In the genomic region with DNA sequence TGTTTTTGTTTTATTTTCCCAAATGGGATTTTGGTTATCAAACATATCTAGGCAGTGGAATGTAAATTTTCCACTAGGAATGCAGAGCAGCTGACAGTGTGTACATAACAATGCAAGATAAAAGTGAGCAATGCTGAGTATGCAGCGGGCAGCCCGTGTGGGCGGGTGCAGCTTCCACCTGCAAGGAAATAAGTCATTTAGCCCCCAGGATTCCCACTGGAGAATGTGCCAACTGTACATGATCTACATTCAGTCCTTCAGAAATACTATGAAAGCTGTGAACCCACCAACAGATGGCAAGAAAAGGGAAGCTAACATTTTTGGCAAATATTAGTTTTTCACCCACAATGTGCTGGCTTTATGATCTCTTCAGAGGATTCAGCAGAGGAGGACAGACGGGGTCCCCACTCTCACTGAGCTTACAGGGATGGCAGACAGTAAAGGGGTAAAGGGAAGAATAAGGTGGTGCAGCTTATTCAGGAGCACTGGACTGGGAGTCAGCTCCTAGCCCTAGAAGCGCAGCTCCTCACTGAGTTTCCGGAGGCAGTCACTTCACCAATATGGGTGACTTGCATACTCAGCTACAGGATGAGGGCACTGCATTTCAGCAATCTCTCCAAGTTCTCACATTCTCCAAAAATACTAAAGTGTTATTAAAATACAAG, we compare ENCODE assay signal across 13 cellular contexts. TPM values are rescaled to one million over a fixed set of nuclear protein-coding genes. Genes with fewer than 3 reads are reported as not detected.
DNase-seq lines count a peak whose midpoint lies in the region; ATAC-seq and TF ChIP-seq lines count a peak whose summit lies in the region.
"Had no signal": no experiment of that assay in that cellular context is flagged by ENCODE, and none has a peak within 500 bp of the region (broad histone marks: within the 10 kb centered on the region; RNA-seq: fewer than 3 reads in every experiment).

No MANE protein-coding gene starts in this region.

- peaks cover 5% of the 10 kb centered on the region; the same call in 1 of the 2 replicates for H3K9me3 ChIP-seq in Panc1 (ENCODE audit: control insufficient read depth, insufficient read depth, low read depth, low read length)

- no peaks in the 10 kb centered on the region for H3K27me3 Mint-ChIP-seq in nephron (ENCODE audit: low read depth)

- POLR2A ChIA-PET in Panc1 (lab: Charles Lee): no interaction called here

- in situ Hi-C loops in Panc1 (cut with HindIII; ENCODE audit: low pct_unique_long_range_greater_than_20kb, low sequenced_read_pairs): no loop called here

- no peak overlapping the region for H3K4me3 ChIP-seq in Panc1 (ENCODE audit: low read depth in 2 of 2, low read length in 2 of 2)
- H3K4me3 ChIP-seq in epithelial cell of proximal tubule (ENCODE audit: low read depth, low read length): peak overlapping the region; percentile 17
- H3K4me3 ChIP-seq in coronary artery: no peak overlapping the region

- no peaks in the 10 kb centered on the region for H3K27me3 ChIP-seq in Panc1 (ENCODE audit: control insufficient read depth, insufficient read depth, low read length)

- H3K4me1 Mint-ChIP-seq in nephron: peaks cover 9% of the 10 kb centered on the region
- H3K4me1 Mint-ChIP-seq: activated naive CD8-positive, alpha-beta T cell treated with anti-CD3 and anti-CD28 coated beads, Interleukin-2, amount 10 ng/mL, durations not matched to agents 7 days and 5 days; CD14-positive monocyte had no signal

- DNase-seq in EH (ENCODE audit: low read depth): peak; percentile 16
- DNase-seq in Panc1 (ENCODE audit: low read depth, low spot score): no peak
- DNase-seq in epithelial cell of proximal tubule (ENCODE audit: low read depth): peak; percentile 90
- no peak for DNase-seq in stimulated activated CD4-positive, alpha-beta T cell treated with anti-CD3 and anti-CD28 coated beads, Interleukin-1b, Interleukin-23, amount 100 ng/mL, for 48 hours
- DNase-seq in NCI-H1930 (lab: John Stamatoyannopoulos, UW): no peak
- no peak for DNase-seq in erythroblast (lab: John Stamatoyannopoulos, UW)
- no peak for DNase-seq in coronary artery (ENCODE audit: low spot score)
- DNase-seq: activated CD4-positive, alpha-beta T cell treated with anti-CD3 and anti-CD28 coated beads, Interleukin-2, amount 50 U/mL, for 4 hours; activated naive CD8-positive, alpha-beta T cell treated with anti-CD3 and anti-CD28 coated beads, Interleukin-2, amount 10 ng/mL, durations not matched to agents 7 days and 5 days; NCI-H2171 treated with DMSO at 0.1 percent for 48 hours had no signal

- peaks cover 6% of the 10 kb centered on the region for H3K9me3 Mint-ChIP-seq in nephron

- peak; percentile 63; the same call in 1 of the 2 replicates for ATAC-seq in Panc1
- ATAC-seq: esophagus mucosa had no signal

- TF ChIP-seq POLR2A in erythroblast (IDR thresholded peaks at IDR 0.05; ENCODE audit: low read length): no peak

- H3K27ac Mint-ChIP-seq in nephron: peak overlapping the region; percentile 91 to 98 (median 92)
- H3K27ac Mint-ChIP-seq: activated naive CD8-positive, alpha-beta T cell treated with anti-CD3 and anti-CD28 coated beads, Interleukin-2, amount 10 ng/mL, durations not matched to agents 7 days and 5 days had no signal

- CTCF ChIA-PET in Panc1 (lab: Charles Lee): no interaction called here

- H3K27ac ChIP-seq in Panc1 (ENCODE audit: low read length) (no peak overlapping the region), coronary artery (no peak overlapping the region)

- TF ChIP-seq CTCF in Panc1 (IDR thresholded peaks at IDR 0.05) (no peak), epithelial cell of proximal tubule (conservative IDR thresholded peaks at IDR 0.05; ENCODE audit: low read depth, low read length) (no peak), nephron (IDR thresholded peaks at IDR 0.05; ENCODE audit: unreplicated experiment in 3 of 3) (no peak), coronary artery (IDR thresholded peaks at IDR 0.05) (no peak)

- no peaks in the 10 kb centered on the region for H3K36me3 ChIP-seq in Panc1 (ENCODE audit: control insufficient read depth, insufficient read depth, low read length)

- H3K36me3 Mint-ChIP-seq in nephron (ENCODE audit: low read depth): peaks cover 7% of the 10 kb centered on the region
- H3K36me3 Mint-ChIP-seq: activated naive CD8-positive, alpha-beta T cell treated with anti-CD3 and anti-CD28 coated beads, Interleukin-2, amount 10 ng/mL, durations not matched to agents 7 days and 5 days; CD14-positive monocyte had no signal

- H3K4me1 ChIP-seq in Panc1 (ENCODE audit: control insufficient read depth, insufficient read depth, low read length): no peaks in the 10 kb centered on the region

- no TSS peak for BruUV-seq in Panc1 (replicated peaks; lab: Mats Ljungman, UMichigan)

- intact Hi-C loops in Panc1 (cut with micrococcal nuclease; ENCODE audit: unreplicated experiment): no loop called here

- H3K4me3 Mint-ChIP-seq in nephron: peak overlapping the region in 2 of 3 experiments; percentile 32 to 64
- H3K4me3 Mint-ChIP-seq: activated naive CD8-positive, alpha-beta T cell treated with anti-CD3 and anti-CD28 coated beads, Interleukin-2, amount 10 ng/mL, durations not matched to agents 7 days and 5 days; CD14-positive monocyte had no signal

RNA-seq across cellular contexts. Expression of a gene that starts 44.2 kb away (rescaled TPM):
- total RNA-seq in Panc1 (2021; ENCODE audit: unreplicated experiment) (0.15 TPM), epithelial cell of proximal tubule (112 and 142 TPM in 2 replicates)
- polyA plus RNA-seq in Panc1 (2012; ENCODE audit: insufficient read length): 0.18 TPM
- total RNA-seq: esophagus mucosa had no signal
- polyA plus RNA-seq: CD14-positive monocyte had no signal

Comparison
In these comparisons a context has a peak if more than half of its experiments do, and no peak if none do; other contexts are left out.
1. DNase-seq: peak in EH (single experiment) and epithelial cell of proximal tubule (single experiment); none in Panc1 (single experiment), stimulated activated CD4-positive, alpha-beta T cell treated with anti-CD3 and anti-CD28 coated beads, Interleukin-1b, Interleukin-23, amount 100 ng/mL, for 48 hours (single experiment), NCI-H1930 (0 of 2), erythroblast (0 of 2) and coronary artery (single experiment).
2. RNA of a gene that starts 44.2 kb away (total RNA-seq): 112 to 142 TPM in epithelial cell of proximal tubule; 0.15 TPM in Panc1 (single experiment); every median in the first group is over 10 times any median in the second.